In genomic region chr2:169162613-169163012, GRCh38 we compare ENCODE assay signal across 27 cellular contexts.
"Had no signal": no experiment of that assay in that cellular context is flagged by ENCODE, and none has a peak within 500 bp of the region (broad histone marks: within the 10 kb centered on the region; RNA-seq: fewer than 3 reads in every experiment).

No MANE protein-coding gene starts in this region.

- H3K27ac ChIP-seq: KMS-11, SK-N-MC, VCaP had no signal

- H3K9me3 ChIP-seq: MG63 had no signal

- ATAC-seq: activated T-helper 17 cell treated with anti-CD3 and anti-CD28 coated beads, Interleukin-2, amount 50 U/mL, for 72 hours; T-cell had no signal

- H3K27me3 Mint-ChIP-seq: brain had no signal

- H3K9ac ChIP-seq: KMS-11 had no signal

- H3K4me3 ChIP-seq: MG63, SK-N-MC had no signal

- H3K36me3 Mint-ChIP-seq: activated naive CD8-positive, alpha-beta T cell; brain; T-cell had no signal

- H3K27ac Mint-ChIP-seq: activated CD4-positive, alpha-beta memory T cell treated with anti-CD3 and anti-CD28 coated beads, Interleukin-2, amount 10 ng/mL, durations not matched to agents 7 days and 5 days; activated naive CD4-positive, alpha-beta T cell treated with anti-CD3 and anti-CD28 coated beads for 36 hours; activated naive CD8-positive, alpha-beta T cell; activated T-helper 17 cell treated with anti-CD3 and anti-CD28 coated beads, Interleukin-2, amount 50 U/mL, for 72 hours; brain; T-cell had no signal

- H3K4me2 ChIP-seq: KMS-11 had no signal

- H3K4me3 Mint-ChIP-seq: activated CD4-positive, alpha-beta memory T cell treated with anti-CD3 and anti-CD28 coated beads, Interleukin-2, amount 10 ng/mL, durations not matched to agents 7 days and 5 days; activated naive CD4-positive, alpha-beta T cell treated with anti-CD3 and anti-CD28 coated beads for 36 hours; activated naive CD8-positive, alpha-beta T cell; activated T-helper 17 cell treated with anti-CD3 and anti-CD28 coated beads, Interleukin-2, amount 50 U/mL, for 72 hours; brain; T-cell had no signal

- H3K4me1 Mint-ChIP-seq: activated CD4-positive, alpha-beta memory T cell treated with anti-CD3 and anti-CD28 coated beads, Interleukin-2, amount 10 ng/mL, durations not matched to agents 7 days and 5 days; activated T-helper 17 cell treated with anti-CD3 and anti-CD28 coated beads, Interleukin-2, amount 50 U/mL, for 72 hours; brain; T-cell had no signal

- H3K9me3 Mint-ChIP-seq: activated CD4-positive, alpha-beta memory T cell treated with anti-CD3 and anti-CD28 coated beads, Interleukin-2, amount 10 ng/mL, durations not matched to agents 7 days and 5 days; activated naive CD4-positive, alpha-beta T cell treated with anti-CD3 and anti-CD28 coated beads for 36 hours; activated T-helper 17 cell treated with anti-CD3 and anti-CD28 coated beads, Interleukin-2, amount 50 U/mL, for 72 hours; brain; T-cell had no signal

- DNase-seq: activated CD4-positive, alpha-beta memory T cell treated with anti-CD3 and anti-CD28 coated beads, Interleukin-2, amount 10 ng/mL, durations not matched to agents 7 days and 5 days; activated CD4-positive, alpha-beta T cell treated with anti-CD3 and anti-CD28 coated beads, Interleukin-2, amount 50 U/mL, for 1 hour; activated CD4-positive, CD25-positive, alpha-beta regulatory T cell; activated gamma-delta T cell; activated naive CD4-positive, alpha-beta T cell treated with anti-CD3 and anti-CD28 coated beads for 36 hours; activated T-cell treated with anti-CD3 and anti-CD28 coated beads for 4 hours; activated T-cell treated with anti-CD3 and anti-CD28 coated beads, Interleukin-2, amount 50 U/mL, for 48 hours; amygdala; IMR-90; MG63; MV-4-11; NCI-H1105; NCI-H1436; NCI-H1694 treated with DMSO at 0.1 percent for 48 hours; NCI-H2081; NCI-H226; NCI-H510A; NCI-H526 treated with DMSO at 0.1 percent for 48 hours; T-cell; T-helper 2 cell; T1000 had no signal

- H3K36me3 ChIP-seq: MG63 had no signal
